10 cellular contexts compared by ENCODE assay signal in genomic region chr10:111885919-111886318, GRCh38.
"Had no signal": no experiment of that assay in that cellular context is flagged by ENCODE, and none has a peak within 500 bp of the region (broad histone marks: within the 10 kb centered on the region; RNA-seq: fewer than 3 reads in every experiment).

No MANE protein-coding gene starts in this region.

- H3K4me3 Mint-ChIP-seq: GM23338, H9, HFFc6 had no signal

- H3K4me3 ChIP-seq: GM23248, GM23338, HAP-1 had no signal

- H3K9ac ChIP-seq: GM23248 had no signal

- H3K9me3 ChIP-seq: HAP-1 had no signal

- H3K36me3 ChIP-seq: HAP-1 had no signal

- H3K27ac ChIP-seq: GM23248 had no signal

- DNase-seq: GM23248, GOT3, H7, H9, HCEC 1CT, HFFc6 had no signal

- H3K4me2 ChIP-seq: GM23338 had no signal

- H3K27ac Mint-ChIP-seq: GM23338, HFFc6 had no signal

- FAIRE-seq: H54 had no signal

- H3K4me1 ChIP-seq: HAP-1 had no signal

- ATAC-seq: GM23338, HCT116 had no signal

- H2AFZ ChIP-seq: GM23248, GM23338 had no signal
